ENCODE assay signal across 1 cellular context in genomic region chr1:53155534-53155933, GRCh38.
A peak's percentile ranks its signal among the peaks of the same experiment; 100 is the strongest.
TF ChIP-seq lines count a peak whose summit lies in the region.

No MANE protein-coding gene starts in this region.

TF ChIP-seq in HepG2, 621 proteins besides CTCF, POLR2A, EP300 and RAD21:
- TF ChIP-seq DR1 (CRISPR knock-in tag; IDR thresholded peaks at IDR 0.05) (no peak), USF2 (IDR thresholded peaks at IDR 0.05; ENCODE audit: low read depth, low read length) (no peak), USF2 (CRISPR knock-in tag; IDR thresholded peaks at IDR 0.05; ENCODE audit: borderline replicate concordance) (no peak), ZNF235 (CRISPR knock-in tag; IDR thresholded peaks at IDR 0.05; ENCODE audit: borderline replicate concordance) (no peak), HOXA3 (CRISPR knock-in tag; IDR thresholded peaks at IDR 0.05) (0 out of 2 replicates have a peak, but pooled peaks have one; percentile 12), ZNF747 (CRISPR knock-in tag; IDR thresholded peaks at IDR 0.05; ENCODE audit: borderline replicate concordance) (no peak), CREB1 (IDR thresholded peaks at IDR 0.05) (no peak), CREB1 (CRISPR knock-in tag; IDR thresholded peaks at IDR 0.05) (peak; percentile 10; the same call in 1 of the 2 replicates), MIXL1 (CRISPR knock-in tag; IDR thresholded peaks at IDR 0.05) (peak; percentile 25; the same call in 1 of the 2 replicates), ZNF513 (CRISPR knock-in tag; conservative IDR thresholded peaks at IDR 0.05) (no peak), NR2F1 (CRISPR knock-in tag; IDR thresholded peaks at IDR 0.05) (no peak), TFAP4 (IDR thresholded peaks at IDR 0.05; ENCODE audit: borderline replicate concordance, low read depth) (peak; percentile 36; the same call in 1 of the 2 replicates), STAG1 (CRISPR knock-in tag; IDR thresholded peaks at IDR 0.05) (peak; percentile 32; the same call in 1 of the 2 replicates)
